ENCODE assay signal across 13 cellular contexts in the genomic region with DNA sequence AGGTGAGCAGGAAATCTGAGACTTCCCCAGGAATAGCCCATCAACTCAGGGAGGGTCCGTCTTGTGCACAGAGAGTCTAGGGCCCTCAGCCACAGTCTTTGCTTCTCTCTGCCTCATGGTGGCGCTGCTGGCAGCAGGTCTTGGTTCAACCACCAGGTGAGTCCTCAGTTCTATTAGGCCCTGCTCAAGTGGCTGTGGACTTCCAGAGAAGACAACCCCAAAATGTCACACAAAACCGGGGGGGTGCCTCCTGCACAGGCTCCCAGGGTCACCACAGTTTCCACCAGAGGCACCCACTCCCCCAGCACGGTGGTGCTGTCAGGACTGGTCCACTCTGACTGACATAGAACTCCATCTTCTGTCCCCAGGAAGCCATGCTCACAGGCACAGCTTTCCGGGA. TPM values are rescaled to one million over a fixed set of nuclear protein-coding genes. Genes with fewer than 3 reads are reported as not detected.
DNase-seq lines count a peak whose midpoint lies in the region; ATAC-seq and TF ChIP-seq lines count a peak whose summit lies in the region.
"Had no signal": no experiment of that assay in that cellular context is flagged by ENCODE, and none has a peak within 500 bp of the region (broad histone marks: within the 10 kb centered on the region; RNA-seq: fewer than 3 reads in every experiment).

No MANE protein-coding gene starts in this region.

- H4K20me1 ChIP-seq in SK-N-SH (ENCODE audit: insufficient read depth) (no peaks in the 10 kb centered on the region), MM.1S (ENCODE audit: insufficient read depth, low read length) (no peaks in the 10 kb centered on the region)

- TF ChIP-seq CTCF in SK-N-SH (IDR thresholded peaks at IDR 0.05): peak; percentile 33; the same call in 1 of the 2 replicates
- TF ChIP-seq CTCF in MM.1S (IDR thresholded peaks at IDR 0.05; ENCODE audit: low read length): peak; percentile 30
- TF ChIP-seq CTCF in epithelial cell of proximal tubule (conservative IDR thresholded peaks at IDR 0.05; ENCODE audit: low read depth, low read length): peak; percentile 55

- no peak overlapping the region for H3K27ac ChIP-seq in SK-N-SH (ENCODE audit: low read depth in 2 of 2, low read length in 1 of 2)
- H3K27ac ChIP-seq in MM.1S (ENCODE audit: low read length): no peak overlapping the region

- H3K79me2 ChIP-seq in SK-N-SH (ENCODE audit: insufficient read depth) (no peaks in the 10 kb centered on the region), MM.1S (ENCODE audit: low read length) (no peaks in the 10 kb centered on the region)

- CTCF ChIA-PET in SK-N-SH (lab: Yijun Ruan, JAX): interaction anchor here (0.6 kb wide), 1 partner anchor 396 kb away, joined by 3 read pairs; no protein-coding TSS in a partner anchor

- ATAC-seq in SK-N-SH treated with all-trans-retinoic acid at 6 μM for 48 hours (no peak), sciatic nerve (no peak), HG03432 (IDR thresholded peaks at IDR 0.05; ENCODE audit: unreplicated experiment) (no peak)

- H3F3A ChIP-seq in SK-N-SH (replicated peaks; ENCODE audit: insufficient read depth) (no peaks in the 10 kb centered on the region), MM.1S (ENCODE audit: insufficient read depth, low read length) (no peaks in the 10 kb centered on the region)

- H2AFZ ChIP-seq in SK-N-SH (ENCODE audit: low read depth): no peak overlapping the region
- H2AFZ ChIP-seq in MM.1S (ENCODE audit: low read length): no peak overlapping the region

- H3K4me2 ChIP-seq in SK-N-SH (no peak overlapping the region), MM.1S (ENCODE audit: low read depth, low read length) (no peak overlapping the region)

- H3K4me3 ChIP-seq in SK-N-SH (ENCODE audit: low read depth in 2 of 2, low read length in 1 of 2): no peak overlapping the region
- H3K4me3 ChIP-seq in MM.1S (ENCODE audit: low read length): no peak overlapping the region
- no peak overlapping the region for H3K4me3 ChIP-seq in epithelial cell of proximal tubule (ENCODE audit: low read depth, low read length)

- H3K9me2 ChIP-seq in SK-N-SH: no peaks in the 10 kb centered on the region
- no peaks in the 10 kb centered on the region for H3K9me2 ChIP-seq in MM.1S (replicated peaks; ENCODE audit: insufficient read depth, low read length)

- H3K36me3 ChIP-seq in SK-N-SH (replicated peaks in 1 of 2; ENCODE audit: control insufficient read depth in 1 of 2, insufficient read depth in 2 of 2, low read length in 1 of 2) (no peaks in the 10 kb centered on the region), MM.1S (replicated peaks; ENCODE audit: insufficient read depth, low read length) (no peaks in the 10 kb centered on the region)

- no peak for TF ChIP-seq RAD21 in SK-N-SH (IDR thresholded peaks at IDR 0.05; ENCODE audit: low read length)

- intact Hi-C loops in sciatic nerve (cut with DNase I): no loop called here

- no peak for DNase-seq in SK-N-SH
- no peak for DNase-seq in MM.1S
- no peak for DNase-seq in epithelial cell of proximal tubule (ENCODE audit: low read depth)
- DNase-seq in sciatic nerve (ENCODE audit: low spot score): peak; percentile 37
- no peak for DNase-seq in activated naive CD4-positive, alpha-beta T cell treated with anti-CD3 and anti-CD28 coated beads, Interleukin-2, amount 50 U/mL, for 16 hours
- DNase-seq in medulla oblongata (ENCODE audit: extremely low spot score): no peak
- DNase-seq: amniotic stem cell; C1 segment of cervical spinal cord; NCI-H1105; stimulated activated naive CD4-positive, alpha-beta T cell had no signal

- H3K4me1 ChIP-seq in SK-N-SH (ENCODE audit: control insufficient read depth in 1 of 2, insufficient read depth in 2 of 2, low read depth in 1 of 2, low read length in 1 of 2): peaks cover 0 to 5% of the 10 kb centered on the region in 2 experiments; a peak in 1 of 4 replicates
- H3K4me1 ChIP-seq in MM.1S (ENCODE audit: low read length): no peaks in the 10 kb centered on the region

- H3K9me3 ChIP-seq in SK-N-SH: no peaks in the 10 kb centered on the region
- H3K9me3 ChIP-seq in MM.1S (replicated peaks; ENCODE audit: insufficient read depth, low read length): no peaks in the 10 kb centered on the region

- no peaks in the 10 kb centered on the region for H3K27me3 ChIP-seq in SK-N-SH (ENCODE audit: insufficient read depth)
- H3K27me3 ChIP-seq in MM.1S (replicated peaks; ENCODE audit: insufficient read depth, low read length): peaks cover 5% of the 10 kb centered on the region; the same call in 1 of the 2 replicates

- H3K9ac ChIP-seq in SK-N-SH: no peak overlapping the region
- H3K9ac ChIP-seq in MM.1S (ENCODE audit: low read length): no peak overlapping the region

- TF ChIP-seq EP300 in SK-N-SH (IDR thresholded peaks at IDR 0.05; ENCODE audit: borderline replicate concordance in 1 of 2, low read depth in 1 of 2, low read length in 1 of 2): no peak

- POLR2A ChIA-PET in SK-N-SH (lab: Yijun Ruan, JAX): no interaction called here

- WGBS in SK-N-SH (ENCODE audit: low lambda C conversion rate): 95% methylated on average over 3 of the region's 5 CpGs

TF ChIP-seq in SK-N-SH, 30 proteins besides CTCF, POLR2A, EP300 and RAD21:
- no peak for TF ChIP-seq FOXJ3 (CRISPR knock-in tag; IDR thresholded peaks at IDR 0.05)
- TF ChIP-seq SMC3 (IDR thresholded peaks at IDR 0.05; ENCODE audit: low read depth, low read length): no peak
- no peak for TF ChIP-seq PBX3 (IDR thresholded peaks at IDR 0.05)
- no peak for TF ChIP-seq RCOR1 (IDR thresholded peaks at IDR 0.05; ENCODE audit: low read length)
- TF ChIP-seq FOXM1 (IDR thresholded peaks at IDR 0.05; ENCODE audit: low read depth): no peak
TF ChIP-seq in SK-N-SH: peak in this region for 0.

TF ChIP-seq in SK-N-SH treated with all-trans-retinoic acid at 6 μM for 48 hours, 23 proteins besides CTCF, POLR2A, EP300 and RAD21 (continues in another document):
- no peak for TF ChIP-seq PPARA (CRISPR knock-in tag; IDR thresholded peaks at IDR 0.05; ENCODE audit: borderline replicate concordance)
- no peak for TF ChIP-seq BACH2 (CRISPR knock-in tag; IDR thresholded peaks at IDR 0.05; ENCODE audit: borderline replicate concordance)
- TF ChIP-seq ESRRG (CRISPR knock-in tag; IDR thresholded peaks at IDR 0.05): no peak
- TF ChIP-seq CREB5 (CRISPR knock-in tag; IDR thresholded peaks at IDR 0.05; ENCODE audit: low read depth): no peak
- no peak for TF ChIP-seq TSHZ2 (CRISPR knock-in tag; IDR thresholded peaks at IDR 0.05)
- TF ChIP-seq TOX (CRISPR knock-in tag; IDR thresholded peaks at IDR 0.05; ENCODE audit: borderline replicate concordance): no peak

RNA-seq across cellular contexts. Expression of gene CHRNG, which starts 2.4 kb away (rescaled TPM):
- not detected in 2 replicates for polyA plus RNA-seq in SK-N-SH (2012; rRNA removed)
- polyA plus RNA-seq in SK-N-SH (2012; cell fraction: cytosol; rRNA removed): not detected in 2 replicates
- polyA plus RNA-seq in SK-N-SH (2012; cell fraction: nucleus; rRNA removed): not detected in 2 replicates
- total RNA-seq in epithelial cell of proximal tubule: not detected in 2 replicates
- not detected for total RNA-seq in sciatic nerve
- total RNA-seq: pulmonary artery endothelial cell had no signal

RNA-seq across cellular contexts. Expression of gene CHRND, which starts 11.1 kb away (rescaled TPM):
- polyA plus RNA-seq in SK-N-SH (2012; rRNA removed): 0.12 TPM in 1 of 2 replicates, not detected in the other
- not detected in 2 replicates for polyA plus RNA-seq in SK-N-SH (2012; cell fraction: cytosol; rRNA removed)
- polyA plus RNA-seq in SK-N-SH (2012; cell fraction: nucleus; rRNA removed): 0.06 TPM in 1 of 2 replicates, not detected in the other
- not detected in 2 replicates for total RNA-seq in epithelial cell of proximal tubule
- total RNA-seq in sciatic nerve: not detected
- total RNA-seq: pulmonary artery endothelial cell had no signal

RNA-seq across cellular contexts. Expression of gene TIGD1, which starts 13.3 kb away (rescaled TPM):
- 4.6 and 7.0 TPM in 2 replicates for polyA plus RNA-seq in SK-N-SH (2012; rRNA removed)
- polyA plus RNA-seq in SK-N-SH (2012; cell fraction: cytosol; rRNA removed): 5.5 and 6.1 TPM in 2 replicates
- polyA plus RNA-seq in SK-N-SH (2012; cell fraction: nucleus; rRNA removed): 9.0 and 11.7 TPM in 2 replicates
- total RNA-seq in epithelial cell of proximal tubule: 1.2 and 2.5 TPM in 2 replicates
- 4.5 TPM for total RNA-seq in sciatic nerve

RNA-seq across cellular contexts. Expression of gene EIF4E2, which starts 13.4 kb away (rescaled TPM):
- polyA plus RNA-seq in SK-N-SH (2012; rRNA removed): 27.6 and 29.1 TPM in 2 replicates
- polyA plus RNA-seq in SK-N-SH (2012; cell fraction: cytosol; rRNA removed): 51.9 and 54.2 TPM in 2 replicates
- 37.0 and 55.6 TPM in 2 replicates for polyA plus RNA-seq in SK-N-SH (2012; cell fraction: nucleus; rRNA removed)
- 96.0 and 103 TPM in 2 replicates for total RNA-seq in epithelial cell of proximal tubule
- total RNA-seq in sciatic nerve: 41.0 TPM

RNA-seq across cellular contexts. Expression of gene PRSS56, which starts 16.9 kb away (rescaled TPM):
- not detected in 2 replicates for polyA plus RNA-seq in SK-N-SH (2012; rRNA removed)
- polyA plus RNA-seq in SK-N-SH (2012; cell fraction: cytosol; rRNA removed): not detected in 2 replicates
- polyA plus RNA-seq in SK-N-SH (2012; cell fraction: nucleus; rRNA removed): not detected in 2 replicates
- total RNA-seq in epithelial cell of proximal tubule (not detected in 2 replicates), sciatic nerve (not detected)
- total RNA-seq: pulmonary artery endothelial cell had no signal
